10 cellular contexts compared by ENCODE assay signal in the genomic region with DNA sequence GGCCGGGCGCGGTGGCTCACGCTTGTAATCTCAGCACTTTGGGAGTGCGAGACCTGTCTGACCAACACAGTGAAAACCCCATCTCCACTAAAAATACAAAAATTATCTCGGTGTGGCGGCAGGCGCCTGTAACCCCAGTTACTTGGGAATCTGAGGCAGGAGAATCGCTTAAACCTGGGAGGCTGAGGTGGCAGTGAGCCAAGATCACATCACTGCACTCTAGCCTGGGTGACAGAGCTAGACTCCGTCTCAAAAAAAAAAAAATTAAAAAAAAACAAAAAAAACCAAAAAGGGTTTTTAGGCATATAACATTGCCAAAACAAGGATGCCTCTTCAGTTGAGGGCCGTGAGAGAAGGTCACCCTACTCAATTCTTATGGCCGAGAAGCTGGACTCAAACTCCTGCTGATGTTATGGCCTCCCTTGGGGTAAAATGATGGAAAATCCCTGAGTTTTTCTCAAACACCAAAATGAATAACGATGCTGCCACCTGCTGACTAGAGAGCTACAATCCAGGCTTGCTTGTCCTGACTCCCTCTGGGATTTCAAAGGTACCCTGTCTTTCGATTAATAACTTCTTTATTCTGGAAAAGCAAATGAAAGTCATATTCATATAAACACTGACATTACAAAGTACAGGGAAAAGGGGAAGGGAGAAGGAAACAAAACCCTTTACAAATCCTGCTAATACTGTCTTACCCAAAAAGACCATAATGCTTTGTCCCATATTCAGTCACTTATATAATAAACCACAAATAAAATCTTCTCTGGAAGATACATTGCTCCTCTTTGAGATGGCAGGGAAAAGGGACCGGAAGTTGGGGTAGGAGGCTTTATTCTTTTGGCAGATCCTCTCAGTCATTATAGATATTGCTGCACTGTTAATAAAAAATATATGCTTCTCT. TPM values are rescaled to one million over a fixed set of nuclear protein-coding genes. Genes with fewer than 3 reads are reported as not detected.
DNase-seq lines count a peak whose midpoint lies in the region; ATAC-seq and TF ChIP-seq lines count a peak whose summit lies in the region.
"Had no signal": no experiment of that assay in that cellular context is flagged by ENCODE, and none has a peak within 500 bp of the region (broad histone marks: within the 10 kb centered on the region; RNA-seq: fewer than 3 reads in every experiment).

No MANE protein-coding gene starts in this region.

- H3K4me1 Mint-ChIP-seq in endothelial cell (ENCODE audit: unreplicated experiment) = peaks cover 11% of the 10 kb centered on the region
- no peaks in the 10 kb centered on the region for H3K4me1 Mint-ChIP-seq in activated T-helper 17 cell treated with anti-CD3 and anti-CD28 coated beads, Interleukin-2, amount 50 U/mL, for 72 hours

- no peaks in the 10 kb centered on the region for H3K27me3 Mint-ChIP-seq in endothelial cell (ENCODE audit: unreplicated experiment)
- H3K27me3 Mint-ChIP-seq in activated T-helper 17 cell treated with anti-CD3 and anti-CD28 coated beads, Interleukin-2, amount 50 U/mL, for 72 hours = no peaks in the 10 kb centered on the region
- H3K27me3 Mint-ChIP-seq: effector memory CD8-positive, alpha-beta T cell had no signal

- TF ChIP-seq CTCF in endothelial cell (IDR thresholded peaks at IDR 0.05; ENCODE audit: unreplicated experiment) = no peak

- peak; percentile 17 for DNase-seq in SIG-M5 treated with dmso at 0.1 percent for 504 hours (lab: John Stamatoyannopoulos, UW; ENCODE audit: unreplicated experiment)
- DNase-seq in SIG-M5 (lab: John Stamatoyannopoulos, UW) = no peak
- peak; percentile 82 for DNase-seq in LHCN-M2 (ENCODE audit: low read depth)
- DNase-seq in endothelial cell (ENCODE audit: low spot score) = peak; percentile 67
- DNase-seq in midbrain (lab: John Stamatoyannopoulos, UW) = peak; percentile 76

- H3K9me3 Mint-ChIP-seq in endothelial cell (ENCODE audit: unreplicated experiment) = no peaks in the 10 kb centered on the region
- H3K9me3 Mint-ChIP-seq in activated T-helper 17 cell treated with anti-CD3 and anti-CD28 coated beads, Interleukin-2, amount 50 U/mL, for 72 hours = no peaks in the 10 kb centered on the region
- H3K9me3 Mint-ChIP-seq: effector memory CD8-positive, alpha-beta T cell had no signal

- H3K27ac Mint-ChIP-seq in endothelial cell (ENCODE audit: unreplicated experiment) = peak overlapping the region; percentile 30
- H3K27ac Mint-ChIP-seq in activated T-helper 17 cell treated with anti-CD3 and anti-CD28 coated beads, Interleukin-2, amount 50 U/mL, for 72 hours = no peak overlapping the region

- ATAC-seq in SK-N-SH treated with all-trans-retinoic acid at 6 μM for 48 hours = peak; percentile 83
- no peak for ATAC-seq in GM19324 (IDR thresholded peaks at IDR 0.05; ENCODE audit: low FRiP score, unreplicated experiment)
- no peak for ATAC-seq in activated T-helper 17 cell treated with anti-CD3 and anti-CD28 coated beads, Interleukin-2, amount 50 U/mL, for 72 hours (replicated peaks)
- ATAC-seq: effector memory CD8-positive, alpha-beta T cell had no signal

- peaks cover 3% of the 10 kb centered on the region for H3K36me3 Mint-ChIP-seq in endothelial cell (ENCODE audit: low read depth, unreplicated experiment)
- peaks cover 52% of the 10 kb centered on the region for H3K36me3 Mint-ChIP-seq in activated T-helper 17 cell treated with anti-CD3 and anti-CD28 coated beads, Interleukin-2, amount 50 U/mL, for 72 hours (ENCODE audit: low read depth)

- H3K4me3 Mint-ChIP-seq in endothelial cell (ENCODE audit: unreplicated experiment) = no peak overlapping the region
- H3K4me3 Mint-ChIP-seq in activated T-helper 17 cell treated with anti-CD3 and anti-CD28 coated beads, Interleukin-2, amount 50 U/mL, for 72 hours = no peak overlapping the region
- H3K4me3 Mint-ChIP-seq: effector memory CD8-positive, alpha-beta T cell had no signal

TF ChIP-seq in SK-N-SH treated with all-trans-retinoic acid at 6 μM for 48 hours, 23 proteins besides CTCF, POLR2A, EP300 and RAD21:
- no peak for TF ChIP-seq ZFP30 (CRISPR knock-in tag; IDR thresholded peaks at IDR 0.05)
- no peak for TF ChIP-seq GLIS3 (CRISPR knock-in tag; IDR thresholded peaks at IDR 0.05)

RNA-seq across cellular contexts. Expression of gene RAB42, which starts 10.7 kb away (rescaled TPM):
- total RNA-seq in LHCN-M2 (2014; rRNA removed) (1.6 and 3.0 TPM in 2 replicates), endothelial cell (ENCODE audit: unreplicated experiment) (not detected)
- polyA plus RNA-seq in LHCN-M2 (2012) = 1.6 TPM
- not detected for total RNA-seq in activated T-helper 17 cell treated with anti-CD3 and anti-CD28 coated beads, Interleukin-2, amount 50 U/mL, for 72 hours

RNA-seq across cellular contexts. Expression of gene TAF12, which starts 40.1 kb away (rescaled TPM):
- total RNA-seq in LHCN-M2 (2014; rRNA removed) = 32.5 and 43.7 TPM in 2 replicates
- 34.1 TPM for polyA plus RNA-seq in LHCN-M2 (2012)
- total RNA-seq in endothelial cell (ENCODE audit: unreplicated experiment) = 17.0 TPM
- total RNA-seq in activated T-helper 17 cell treated with anti-CD3 and anti-CD28 coated beads, Interleukin-2, amount 50 U/mL, for 72 hours = 10 to 100 TPM; 15.0 to 28.4 TPM

RNA-seq across cellular contexts. Expression of gene RNU11, which starts 45.6 kb away (rescaled TPM):
- total RNA-seq in LHCN-M2 (2014; rRNA removed) = not detected in 2 replicates
- not detected for polyA plus RNA-seq in LHCN-M2 (2012)
- not detected for total RNA-seq in endothelial cell (ENCODE audit: unreplicated experiment)
- not detected for total RNA-seq in activated T-helper 17 cell treated with anti-CD3 and anti-CD28 coated beads, Interleukin-2, amount 50 U/mL, for 72 hours
- total RNA-seq: urinary bladder had no signal
- polyA plus RNA-seq: urinary bladder had no signal

RNA-seq across cellular contexts. Expression of gene TRNAU1AP, which starts 49.9 kb away (rescaled TPM):
- total RNA-seq in LHCN-M2 (2014; rRNA removed) (17.8 and 22.6 TPM in 2 replicates), endothelial cell (ENCODE audit: unreplicated experiment) (39.6 TPM)
- 36.0 TPM for polyA plus RNA-seq in LHCN-M2 (2012)
- total RNA-seq in activated T-helper 17 cell treated with anti-CD3 and anti-CD28 coated beads, Interleukin-2, amount 50 U/mL, for 72 hours = 10 to 100 TPM; 58.9 to 95.8 TPM
